16 cellular contexts compared by ENCODE assay signal in genomic region chr2:160910681-160911080, GRCh38.
A peak's percentile ranks its signal among the peaks of the same experiment; 100 is the strongest.
DNase-seq lines count a peak whose midpoint lies in the region; ATAC-seq, FAIRE-seq and TF ChIP-seq lines count a peak whose summit lies in the region.
"Had no signal": no experiment of that assay in that cellular context is flagged by ENCODE, and none has a peak within 500 bp of the region (broad histone marks: within the 10 kb centered on the region; RNA-seq: fewer than 3 reads in every experiment).

No MANE protein-coding gene starts in this region.

- no peak overlapping the region for H2AFZ ChIP-seq in mesenchymal stem cell (ENCODE audit: low read depth, low read length)
- H2AFZ ChIP-seq: PC-9 had no signal

- no peak overlapping the region for H2BK5ac ChIP-seq in mesenchymal stem cell (ENCODE audit: low read depth, low read length, poor library complexity, severe bottlenecking)

- no peak overlapping the region for H2BK15ac ChIP-seq in mesenchymal stem cell (ENCODE audit: low read depth, poor library complexity, severe bottlenecking)

- H3K18ac ChIP-seq in mesenchymal stem cell (ENCODE audit: low read depth in 1 of 2, low read length in 2 of 2), result no peak overlapping the region

- H3K27me3 Mint-ChIP-seq in activated naive CD8-positive, alpha-beta T cell treated with anti-CD3 and anti-CD28 coated beads for 36 hours, result no peaks in the 10 kb centered on the region

- no peak overlapping the region for H4K8ac ChIP-seq in mesenchymal stem cell (ENCODE audit: low read length)

- H3K27ac ChIP-seq in right atrium auricular region, result peak overlapping the region in 1 of 2 donors; percentile 42
- H3K27ac ChIP-seq in mesenchymal stem cell (ENCODE audit: low read length, poor library complexity, severe bottlenecking), result no peak overlapping the region
- H3K27ac ChIP-seq in vagina, result peak overlapping the region; percentile 32
- H3K27ac ChIP-seq: PC-9 had no signal

- intact Hi-C loops in Right ventricle myocardium inferior (cut with DNase I), result loop anchor here (5.0 to 10.0 kb wide), 2 partner anchors 588 to 636 kb away; no protein-coding TSS in a partner anchor
- intact Hi-C loops in vagina (cut with DNase I), result no loop called here

- H2AK5ac ChIP-seq in mesenchymal stem cell (ENCODE audit: low read length, severe bottlenecking), result no peak overlapping the region

- no peak overlapping the region for H3K27ac Mint-ChIP-seq in activated naive CD8-positive, alpha-beta T cell treated with anti-CD3 and anti-CD28 coated beads for 36 hours

- ATAC-seq in Right ventricle myocardium inferior, result peak; percentile 81
- ATAC-seq: HepG2 had no signal

- H2BK120ac ChIP-seq in mesenchymal stem cell (ENCODE audit: low read depth, low read length), result no peak overlapping the region

- H3K36me3 ChIP-seq in right atrium auricular region (no peaks in the 10 kb centered on the region), mesenchymal stem cell (ENCODE audit: control insufficient read depth in 1 of 2, insufficient read depth in 2 of 2, low read depth in 1 of 2, low read length in 2 of 2) (no peaks in the 10 kb centered on the region), vagina (no peaks in the 10 kb centered on the region)

- no peaks in the 10 kb centered on the region for H3K9me3 Mint-ChIP-seq in activated naive CD8-positive, alpha-beta T cell treated with anti-CD3 and anti-CD28 coated beads for 36 hours

- H3K23ac ChIP-seq in mesenchymal stem cell (ENCODE audit: low read length in 2 of 2), result no peak overlapping the region

- no peak overlapping the region for H3K4me3 Mint-ChIP-seq in activated naive CD8-positive, alpha-beta T cell treated with anti-CD3 and anti-CD28 coated beads for 36 hours

- peak overlapping the region; percentile 78 for H3K9ac ChIP-seq in mesenchymal stem cell (ENCODE audit: low read length)

- no peak overlapping the region for H3K4ac ChIP-seq in mesenchymal stem cell (ENCODE audit: low read depth in 1 of 2, low read length in 2 of 2)

- H3K9me3 ChIP-seq in right atrium auricular region (no peaks in the 10 kb centered on the region), mesenchymal stem cell (ENCODE audit: control insufficient read depth, low read length) (no peaks in the 10 kb centered on the region), vagina (no peaks in the 10 kb centered on the region)

- peak; percentile 98 for FAIRE-seq in endometrium (lab: Jason Lieb, UNC)
- FAIRE-seq: HepG2 had no signal

- no peaks in the 10 kb centered on the region for H3K4me1 Mint-ChIP-seq in activated naive CD8-positive, alpha-beta T cell treated with anti-CD3 and anti-CD28 coated beads for 36 hours

- H3K27me3 ChIP-seq in right atrium auricular region (no peaks in the 10 kb centered on the region), mesenchymal stem cell (ENCODE audit: control insufficient read depth in 1 of 2, insufficient read depth in 1 of 2, low read length in 2 of 2) (no peaks in the 10 kb centered on the region), vagina (no peaks in the 10 kb centered on the region)

- WGBS in mesenchymal stem cell, result 83% methylated on average over 2 of the region's 2 CpGs

- H3K4me2 ChIP-seq in mesenchymal stem cell (ENCODE audit: low read length, poor library complexity, severe bottlenecking), result no peak overlapping the region
- H3K4me2 ChIP-seq: PC-9 had no signal

- H3K79me1 ChIP-seq in mesenchymal stem cell (replicated peaks; ENCODE audit: low read length, poor library complexity, severe bottlenecking), result no peaks in the 10 kb centered on the region

- H3K36me3 Mint-ChIP-seq in activated naive CD8-positive, alpha-beta T cell treated with anti-CD3 and anti-CD28 coated beads for 36 hours, result no peaks in the 10 kb centered on the region

- DNase-seq in Right ventricle myocardium inferior (ENCODE audit: missing footprints) (no peak), right atrium auricular region (ENCODE audit: low spot score) (no peak), mesenchymal stem cell (peak; percentile 39), vagina (ENCODE audit: extremely low spot score in 2 of 2) (no peak), cerebellar cortex (ENCODE audit: low spot score) (no peak)
- no peak for DNase-seq in activated effector memory CD4-positive, alpha-beta T cell treated with anti-CD3 and anti-CD28 coated beads, Interleukin-2, amount 50 U/mL, for 16 hours
- no peak for DNase-seq in activated naive CD8-positive, alpha-beta T cell treated with anti-CD3 and anti-CD28 coated beads for 36 hours
- DNase-seq: ACHN; anterior cingulate cortex; GF-D8; NCI-H2029; PC-9; stimulated activated CD4-positive, alpha-beta T cell treated with anti-CD3 and anti-CD28 coated beads, Interleukin-12 subunit alpha, Interleukin-12 subunit beta, amount 100 ng/mL, for 4 hours; T1000 had no signal

- TF ChIP-seq CTCF in right atrium auricular region (IDR thresholded peaks at IDR 0.05) (no peak), vagina (IDR thresholded peaks at IDR 0.05) (no peak)

- TF ChIP-seq POLR2A in vagina (IDR thresholded peaks at IDR 0.05), result no peak

- no peak overlapping the region for H3K14ac ChIP-seq in mesenchymal stem cell (ENCODE audit: low read length in 2 of 2)

- peaks cover 0 to 30% of the 10 kb centered on the region in 2 donors for H3K4me1 ChIP-seq in right atrium auricular region
- peaks cover 2% of the 10 kb centered on the region for H3K4me1 ChIP-seq in mesenchymal stem cell (ENCODE audit: control insufficient read depth, insufficient read depth, low read depth, low read length)
- H3K4me1 ChIP-seq in vagina, result peaks cover 24% of the 10 kb centered on the region

- H3K4me3 ChIP-seq in right atrium auricular region (no peak overlapping the region), mesenchymal stem cell (ENCODE audit: insufficient read depth in 1 of 2, low read depth in 1 of 2, low read length in 2 of 2) (no peak overlapping the region), vagina (no peak overlapping the region)
- H3K4me3 ChIP-seq: PC-9 had no signal

- no peak overlapping the region for H4K91ac ChIP-seq in mesenchymal stem cell (ENCODE audit: low read length)

- H2BK12ac ChIP-seq in mesenchymal stem cell (ENCODE audit: low read length in 2 of 2), result no peak overlapping the region
